In the genomic region with DNA sequence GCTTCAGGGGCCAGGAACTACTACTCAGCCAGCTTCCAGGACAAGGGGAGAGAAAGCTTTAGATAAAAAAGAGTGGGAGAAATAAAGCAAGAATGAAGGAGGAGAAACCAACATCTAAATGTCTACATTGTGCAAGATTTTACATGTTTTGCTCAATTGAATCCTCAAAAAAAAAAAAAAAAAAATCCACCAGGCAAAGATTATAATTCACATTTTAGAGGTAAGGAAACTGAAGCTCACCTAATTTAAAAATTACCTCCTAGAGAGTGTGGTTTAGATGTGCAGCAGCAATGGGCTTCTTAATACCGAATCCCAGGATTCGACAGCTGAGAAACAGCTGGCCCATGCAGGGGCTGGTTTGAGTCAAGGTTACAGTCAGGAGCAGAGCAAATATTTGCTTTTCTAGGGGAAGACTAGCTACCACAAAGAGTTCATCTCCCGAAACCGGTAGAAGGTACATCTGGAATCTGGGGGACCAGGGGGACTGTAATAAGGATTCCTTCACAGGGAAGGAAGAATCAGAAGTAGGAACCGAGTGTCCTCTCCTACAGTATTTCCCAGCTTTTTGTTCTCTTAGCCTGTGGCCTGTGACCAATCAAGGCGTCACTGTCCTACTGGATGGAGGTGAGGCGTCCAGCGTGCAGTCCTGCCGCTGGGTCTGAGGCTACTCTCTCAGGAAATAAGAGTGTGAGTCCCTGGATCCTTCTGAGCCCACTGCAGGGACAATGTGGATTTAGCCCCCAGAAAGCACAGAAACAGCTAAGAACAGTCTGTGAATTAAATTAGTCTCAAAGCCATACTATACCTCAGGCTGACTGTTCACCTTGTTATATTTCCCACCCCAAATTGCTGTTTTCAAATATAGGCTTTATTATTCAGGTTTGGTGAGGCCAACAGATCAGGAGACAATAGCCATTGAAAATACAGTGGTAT, we compare ENCODE assay signal across 12 cellular contexts. TPM values are rescaled to one million over a fixed set of nuclear protein-coding genes. Genes with fewer than 3 reads are reported as not detected.
DNase-seq lines count a peak whose midpoint lies in the region; ATAC-seq, FAIRE-seq and TF ChIP-seq lines count a peak whose summit lies in the region.
"Had no signal": no experiment of that assay in that cellular context is flagged by ENCODE, and none has a peak within 500 bp of the region (broad histone marks: within the 10 kb centered on the region; RNA-seq: fewer than 3 reads in every experiment).

No MANE protein-coding gene starts in this region.

- no peaks in the 10 kb centered on the region for H3K27me3 ChIP-seq in brain microvascular endothelial cell (replicated peaks)

- H3K36me3 ChIP-seq in brain microvascular endothelial cell (replicated peaks) = no peaks in the 10 kb centered on the region

- H3K27me3 Mint-ChIP-seq in stimulated activated naive CD8-positive, alpha-beta T cell treated with anti-CD3 and anti-CD28 coated beads, Interleukin-15, Interleukin-2, amounts not matched to agents 100 ng/mL and 50 ng/mL, for 24 hours = peaks cover 5% of the 10 kb centered on the region
- H3K27me3 Mint-ChIP-seq in naive B cell (peaks cover 0 to 12% (median 6%) of the 10 kb centered on the region in 3 donors), endothelial cell (ENCODE audit: unreplicated experiment) (peaks cover 11% of the 10 kb centered on the region)

- in situ Hi-C loops in brain microvascular endothelial cell (cut with HindIII; ENCODE audit: low pct_ligation_motif_present, low sequenced_read_pairs) = no loop called here

- no peaks in the 10 kb centered on the region for H3K9me3 Mint-ChIP-seq in stimulated activated naive CD8-positive, alpha-beta T cell treated with anti-CD3 and anti-CD28 coated beads, Interleukin-15, Interleukin-2, amounts not matched to agents 100 ng/mL and 50 ng/mL, for 24 hours
- H3K9me3 Mint-ChIP-seq in naive B cell (peaks cover 0 to 5% (median 0%) of the 10 kb centered on the region in 7 donors), endothelial cell (ENCODE audit: unreplicated experiment) (no peaks in the 10 kb centered on the region)

- ATAC-seq in stimulated activated naive CD8-positive, alpha-beta T cell treated with anti-CD3 and anti-CD28 coated beads, Interleukin-15, Interleukin-2, amounts not matched to agents 100 U/mL and 50 U/mL, for 24 hours = no peak
- no peak for ATAC-seq in naive B cell (ENCODE audit: low read depth in 2 of 2)

- FAIRE-seq in GM12891 (lab: Jason Lieb, UNC) = no peak
- FAIRE-seq: frontal cortex had no signal

- H3K4me3 ChIP-seq in brain microvascular endothelial cell (ENCODE audit: low read depth, low read length) = no peak overlapping the region

- H3K27ac ChIP-seq in brain microvascular endothelial cell = peak overlapping the region; percentile 69

- no peak for DNase-seq in stimulated activated naive CD8-positive, alpha-beta T cell treated with anti-CD3 and anti-CD28 coated beads, Interleukin-15, Interleukin-2, amounts not matched to agents 100 U/mL and 50 U/mL, for 24 hours
- no peak for DNase-seq in brain microvascular endothelial cell
- DNase-seq in naive B cell = no peak
- DNase-seq in endothelial cell (ENCODE audit: low spot score) = no peak
- DNase-seq in NCI-H1417 (lab: John Stamatoyannopoulos, UW) = no peak
- no peak for DNase-seq in NCI-H2196 treated with DMSO at 0.1 percent for 48 hours (lab: John Stamatoyannopoulos, UW; ENCODE audit: unreplicated experiment)
- DNase-seq in GM12891 (ENCODE audit: insufficient read length, low spot score) = no peak
- DNase-seq: amniotic stem cell, NCI-H1436 had no signal

- TF ChIP-seq POLR2A in GM12891 (IDR thresholded peaks at IDR 0.05; ENCODE audit: low read depth, low read length) = no peak

- peaks cover 41% of the 10 kb centered on the region for H3K4me1 Mint-ChIP-seq in stimulated activated naive CD8-positive, alpha-beta T cell treated with anti-CD3 and anti-CD28 coated beads, Interleukin-15, Interleukin-2, amounts not matched to agents 100 ng/mL and 50 ng/mL, for 24 hours (ENCODE audit: low read depth)
- H3K4me1 Mint-ChIP-seq in naive B cell (peaks cover 15 to 22% (median 21%) of the 10 kb centered on the region in 3 donors), endothelial cell (ENCODE audit: unreplicated experiment) (peaks cover 6% of the 10 kb centered on the region)

- peak overlapping the region; percentile 41 for H3K27ac Mint-ChIP-seq in stimulated activated naive CD8-positive, alpha-beta T cell treated with anti-CD3 and anti-CD28 coated beads, Interleukin-15, Interleukin-2, amounts not matched to agents 100 ng/mL and 50 ng/mL, for 24 hours
- H3K27ac Mint-ChIP-seq in naive B cell (peak overlapping the region in 5 of 6 donors; percentile 0 to 88 (median 70)), endothelial cell (ENCODE audit: unreplicated experiment) (no peak overlapping the region)

- no peaks in the 10 kb centered on the region for H3K36me3 Mint-ChIP-seq in stimulated activated naive CD8-positive, alpha-beta T cell treated with anti-CD3 and anti-CD28 coated beads, Interleukin-15, Interleukin-2, amounts not matched to agents 100 ng/mL and 50 ng/mL, for 24 hours (ENCODE audit: low read depth)
- H3K36me3 Mint-ChIP-seq in naive B cell (no peaks in the 10 kb centered on the region), endothelial cell (ENCODE audit: low read depth, unreplicated experiment) (no peaks in the 10 kb centered on the region)

- no peak for TF ChIP-seq CTCF in brain microvascular endothelial cell (IDR thresholded peaks at IDR 0.05; ENCODE audit: low read depth, low read length, missing control alignments)
- no peak for TF ChIP-seq CTCF in endothelial cell (IDR thresholded peaks at IDR 0.05; ENCODE audit: unreplicated experiment)

- no peak overlapping the region for H3K4me3 Mint-ChIP-seq in stimulated activated naive CD8-positive, alpha-beta T cell treated with anti-CD3 and anti-CD28 coated beads, Interleukin-15, Interleukin-2, amounts not matched to agents 100 ng/mL and 50 ng/mL, for 24 hours
- H3K4me3 Mint-ChIP-seq in naive B cell (peak overlapping the region in 7 of 8 donors; percentile 29 to 88 (median 61)), endothelial cell (ENCODE audit: unreplicated experiment) (no peak overlapping the region)

TF ChIP-seq in GM12891, 5 proteins besides CTCF, POLR2A, EP300 and RAD21:
- TF ChIP-seq SPI1 (IDR thresholded peaks at IDR 0.05; ENCODE audit: low read depth, low read length) (no peak), TAF1 (IDR thresholded peaks at IDR 0.05; ENCODE audit: low read depth, low read length) (no peak), POU2F2 (IDR thresholded peaks at IDR 0.05; ENCODE audit: low read depth, low read length) (no peak), PAX5 (IDR thresholded peaks at IDR 0.05; ENCODE audit: insufficient read depth, low read length, severe bottlenecking) (no peak), POLR2AphosphoS5 (IDR thresholded peaks at IDR 0.05; ENCODE audit: low read depth, low read length) (no peak)

RNA-seq across cellular contexts. Expression of a gene that starts 42.3 kb away (rescaled TPM):
- polyA plus RNA-seq in naive B cell (ENCODE audit: low read depth in 6 of 6) = under 1 TPM in 1 of 6 donors, not detected in 5; 0.70 TPM
- total RNA-seq in endothelial cell (ENCODE audit: unreplicated experiment) = not detected
- polyA plus RNA-seq in GM12891 (2012; ENCODE audit: low read depth, missing spikeins) = 0.62 TPM
- total RNA-seq: frontal cortex; T-helper 2 cell treated with Interferon-gamma antibody and Interleukin-4, amounts not matched to agents 100 ng/mL and 5 ng/mL, for 36 hours had no signal

Comparison
In these comparisons a context has a peak if more than half of its experiments do, and no peak if none do; other contexts are left out.
1. H3K4me3 Mint-ChIP-seq: peak in naive B cell (7 of 8); none in stimulated activated naive CD8-positive, alpha-beta T cell treated with anti-CD3 and anti-CD28 coated beads, Interleukin-15, Interleukin-2, amounts not matched to agents 100 ng/mL and 50 ng/mL, for 24 hours (single experiment) and endothelial cell (single experiment).